ENCODE assay signal across 9 cellular contexts in the genomic region with DNA sequence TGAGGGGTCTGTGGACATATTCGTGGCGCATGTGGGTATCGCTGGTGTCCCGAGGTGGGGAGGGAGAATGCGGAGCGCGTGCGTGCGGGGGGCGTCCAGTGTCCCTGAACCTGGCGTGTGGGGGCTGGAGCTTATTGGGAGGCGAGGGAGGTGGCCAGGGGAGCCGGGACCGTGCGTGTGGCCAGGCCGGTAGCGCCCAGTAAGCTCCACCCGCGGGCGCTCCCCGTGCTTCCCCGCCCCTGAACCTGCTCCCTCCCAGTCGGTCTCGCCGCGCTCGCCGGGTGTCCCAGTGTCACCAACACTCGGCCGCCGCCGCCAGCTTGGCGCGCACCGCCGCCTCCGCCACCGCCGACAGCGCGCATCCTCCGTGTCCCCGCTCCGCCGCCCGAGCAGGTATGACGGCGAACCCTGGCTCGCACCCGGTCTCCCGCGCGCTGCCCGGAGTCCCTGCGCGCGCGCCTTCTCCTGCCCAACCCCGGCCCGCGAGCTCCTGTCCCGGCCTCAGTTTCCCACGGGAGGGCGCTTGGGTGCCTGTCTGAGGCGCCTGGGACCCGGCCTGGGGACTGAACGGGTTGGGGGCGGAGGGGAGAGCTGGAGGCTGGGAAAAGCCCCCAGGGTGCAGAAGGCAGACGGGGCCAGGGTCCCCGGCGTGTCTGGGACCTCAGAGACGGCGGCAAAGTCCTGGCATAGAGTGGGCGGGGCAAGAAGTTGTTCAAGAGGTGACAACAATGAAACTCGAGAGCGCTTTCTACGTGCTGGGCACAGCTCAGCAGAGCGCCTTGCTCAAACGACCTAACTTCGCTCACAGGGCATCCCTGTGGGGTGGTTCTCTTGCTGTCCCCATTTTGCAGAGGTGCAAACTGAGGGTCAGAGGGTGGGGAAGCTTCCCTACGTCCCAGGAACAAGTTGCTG. TPM values are rescaled to one million over a fixed set of nuclear protein-coding genes. Genes with fewer than 3 reads are reported as not detected.
A peak's percentile ranks its signal among the peaks of the same experiment; 100 is the strongest.
DNase-seq lines count a peak whose midpoint lies in the region; ATAC-seq and TF ChIP-seq lines count a peak whose summit lies in the region.
"Had no signal": no experiment of that assay in that cellular context is flagged by ENCODE, and none has a peak within 500 bp of the region (broad histone marks: within the 10 kb centered on the region; RNA-seq: fewer than 3 reads in every experiment).

A gene with protein sequence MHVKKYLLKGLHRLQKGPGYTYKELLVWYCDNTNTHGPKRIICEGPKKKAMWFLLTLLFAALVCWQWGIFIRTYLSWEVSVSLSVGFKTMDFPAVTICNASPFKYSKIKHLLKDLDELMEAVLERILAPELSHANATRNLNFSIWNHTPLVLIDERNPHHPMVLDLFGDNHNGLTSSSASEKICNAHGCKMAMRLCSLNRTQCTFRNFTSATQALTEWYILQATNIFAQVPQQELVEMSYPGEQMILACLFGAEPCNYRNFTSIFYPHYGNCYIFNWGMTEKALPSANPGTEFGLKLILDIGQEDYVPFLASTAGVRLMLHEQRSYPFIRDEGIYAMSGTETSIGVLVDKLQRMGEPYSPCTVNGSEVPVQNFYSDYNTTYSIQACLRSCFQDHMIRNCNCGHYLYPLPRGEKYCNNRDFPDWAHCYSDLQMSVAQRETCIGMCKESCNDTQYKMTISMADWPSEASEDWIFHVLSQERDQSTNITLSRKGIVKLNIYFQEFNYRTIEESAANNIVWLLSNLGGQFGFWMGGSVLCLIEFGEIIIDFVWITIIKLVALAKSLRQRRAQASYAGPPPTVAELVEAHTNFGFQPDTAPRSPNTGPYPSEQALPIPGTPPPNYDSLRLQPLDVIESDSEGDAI (plus strand): TSS at position 258 of the 912 bp plus-strand sequence. CDS start 46,298 bp downstream, outside the sequence.

- TF ChIP-seq CTCF in GM20000 (IDR thresholded peaks at IDR 0.05; ENCODE audit: extremely low read depth, missing control alignments): no peak
- no peak for TF ChIP-seq CTCF in gastrocnemius medialis (IDR thresholded peaks at IDR 0.05 in 4 of 5, conservative IDR thresholded peaks at IDR 0.05 in 1 of 5)

- intact Hi-C loops in gastrocnemius medialis (cut with DNase I; ENCODE audit: low total_unique reads): loop anchor here (5.0 kb wide), 1 partner anchor 130 kb away; no protein-coding TSS in a partner anchor

- no peak for TF ChIP-seq POLR2A in gastrocnemius medialis (IDR thresholded peaks at IDR 0.05)

- no peaks in the 10 kb centered on the region for H3K4me1 ChIP-seq in gastrocnemius medialis

- peak; percentile 45 for DNase-seq in GM20000 (ENCODE audit: low spot score)
- DNase-seq in NCI-H774 (lab: John Stamatoyannopoulos, UW): peak; percentile 33
- DNase-seq in germinal center (ENCODE audit: low spot score): peak; percentile 33
- no peak for DNase-seq in gastrocnemius medialis
- DNase-seq in hepatic stellate cell (ENCODE audit: low spot score): no peak
- no peak for DNase-seq in amniotic stem cell (lab: John Stamatoyannopoulos, UW)
- DNase-seq: HCEC 1CT; stimulated activated CD4-positive, alpha-beta T cell treated with anti-CD3 and anti-CD28 coated beads, Interleukin-12 subunit alpha, Interleukin-12 subunit beta, amount 100 ng/mL, for 4 hours had no signal

- no peak within 1 kb of the TSS for H3K27ac ChIP-seq in gastrocnemius medialis

- in situ Hi-C loops in gastrocnemius medialis (cut with MboI; ENCODE audit: low sequenced_read_pairs in 4 of 4): no loop called here

- ATAC-seq in gastrocnemius medialis: peak; percentile 30 to 36
- no peak for ATAC-seq in GM18861 (IDR thresholded peaks at IDR 0.05; ENCODE audit: unreplicated experiment)

- no peaks in the 10 kb centered on the region for H3K9me3 ChIP-seq in gastrocnemius medialis

- H3K4me3 ChIP-seq in gastrocnemius medialis: peak within 1 kb of the TSS; percentile 18 to 50 (median 42)

- H3K27me3 ChIP-seq in gastrocnemius medialis: peaks cover 25 to 28% (median 28%) of the 10 kb centered on the region in 3 donors

- no peaks in the 10 kb centered on the region for H3K36me3 ChIP-seq in gastrocnemius medialis

RNA-seq across cellular contexts. Expression of the gene that starts here (rescaled TPM):
- 1 to 10 TPM in 2 of 4 donors, under 1 TPM in 2; 0.81 to 2.3 (median 0.99) TPM for total RNA-seq in gastrocnemius medialis

Comparison
In these comparisons a context has a peak if more than half of its experiments do, and no peak if none do; other contexts are left out.
1. DNase-seq: peak in GM20000 (single experiment), NCI-H774 (single experiment) and germinal center (single experiment); none in gastrocnemius medialis (0 of 2), hepatic stellate cell (single experiment) and amniotic stem cell (single experiment).